1 cellular context compared by ENCODE assay signal in the genomic region with DNA sequence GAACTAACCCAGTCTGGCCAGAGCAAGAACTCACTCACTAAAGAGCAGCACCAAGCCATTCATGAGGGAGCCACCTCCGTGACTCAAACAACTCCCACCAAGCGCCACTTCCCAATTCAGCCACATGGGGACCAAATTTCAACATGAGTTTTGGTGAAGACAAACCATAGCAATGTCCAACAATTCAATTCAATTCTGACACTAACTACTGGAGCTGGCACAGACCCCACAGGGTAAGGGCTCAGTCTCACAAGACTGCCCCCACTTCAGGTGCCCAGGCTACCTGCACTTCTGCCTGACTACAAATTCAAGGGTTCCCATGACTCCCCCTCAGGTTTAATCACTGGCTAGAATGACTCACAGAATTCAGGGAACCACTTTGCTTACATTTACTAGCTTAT.
A peak's percentile ranks its signal among the peaks of the same experiment; 100 is the strongest.
TF ChIP-seq lines count a peak whose summit lies in the region.

No MANE protein-coding gene starts in this region.

TF ChIP-seq in K562, 482 proteins besides CTCF, POLR2A, EP300 and RAD21 (continued from another document and continues in another):
- TF ChIP-seq, protein P1, sequence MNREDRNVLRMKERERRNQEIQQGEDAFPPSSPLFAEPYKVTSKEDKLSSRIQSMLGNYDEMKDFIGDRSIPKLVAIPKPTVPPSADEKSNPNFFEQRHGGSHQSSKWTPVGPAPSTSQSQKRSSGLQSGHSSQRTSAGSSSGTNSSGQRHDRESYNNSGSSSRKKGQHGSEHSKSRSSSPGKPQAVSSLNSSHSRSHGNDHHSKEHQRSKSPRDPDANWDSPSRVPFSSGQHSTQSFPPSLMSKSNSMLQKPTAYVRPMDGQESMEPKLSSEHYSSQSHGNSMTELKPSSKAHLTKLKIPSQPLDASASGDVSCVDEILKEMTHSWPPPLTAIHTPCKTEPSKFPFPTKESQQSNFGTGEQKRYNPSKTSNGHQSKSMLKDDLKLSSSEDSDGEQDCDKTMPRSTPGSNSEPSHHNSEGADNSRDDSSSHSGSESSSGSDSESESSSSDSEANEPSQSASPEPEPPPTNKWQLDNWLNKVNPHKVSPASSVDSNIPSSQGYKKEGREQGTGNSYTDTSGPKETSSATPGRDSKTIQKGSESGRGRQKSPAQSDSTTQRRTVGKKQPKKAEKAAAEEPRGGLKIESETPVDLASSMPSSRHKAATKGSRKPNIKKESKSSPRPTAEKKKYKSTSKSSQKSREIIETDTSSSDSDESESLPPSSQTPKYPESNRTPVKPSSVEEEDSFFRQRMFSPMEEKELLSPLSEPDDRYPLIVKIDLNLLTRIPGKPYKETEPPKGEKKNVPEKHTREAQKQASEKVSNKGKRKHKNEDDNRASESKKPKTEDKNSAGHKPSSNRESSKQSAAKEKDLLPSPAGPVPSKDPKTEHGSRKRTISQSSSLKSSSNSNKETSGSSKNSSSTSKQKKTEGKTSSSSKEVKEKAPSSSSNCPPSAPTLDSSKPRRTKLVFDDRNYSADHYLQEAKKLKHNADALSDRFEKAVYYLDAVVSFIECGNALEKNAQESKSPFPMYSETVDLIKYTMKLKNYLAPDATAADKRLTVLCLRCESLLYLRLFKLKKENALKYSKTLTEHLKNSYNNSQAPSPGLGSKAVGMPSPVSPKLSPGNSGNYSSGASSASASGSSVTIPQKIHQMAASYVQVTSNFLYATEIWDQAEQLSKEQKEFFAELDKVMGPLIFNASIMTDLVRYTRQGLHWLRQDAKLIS (CRISPR knock-in tag; IDR thresholded peaks at IDR 0.05): no peak
- TF ChIP-seq YY1 (IDR thresholded peaks at IDR 0.05; ENCODE audit: borderline replicate concordance in 1 of 3, control insufficient read depth in 1 of 3, extremely low read depth in 1 of 3, insufficient read depth in 3 of 3, insufficient read length in 1 of 3, insufficient replicate concordance in 2 of 3, low read depth in 1 of 3, low read length in 2 of 3): peak in 1 of 3 experiments; percentile 13
- TF ChIP-seq DPF2 (IDR thresholded peaks at IDR 0.05): 0 out of 2 replicates have a peak, but pooled peaks have one; percentile 49
- TF ChIP-seq, protein P2, sequence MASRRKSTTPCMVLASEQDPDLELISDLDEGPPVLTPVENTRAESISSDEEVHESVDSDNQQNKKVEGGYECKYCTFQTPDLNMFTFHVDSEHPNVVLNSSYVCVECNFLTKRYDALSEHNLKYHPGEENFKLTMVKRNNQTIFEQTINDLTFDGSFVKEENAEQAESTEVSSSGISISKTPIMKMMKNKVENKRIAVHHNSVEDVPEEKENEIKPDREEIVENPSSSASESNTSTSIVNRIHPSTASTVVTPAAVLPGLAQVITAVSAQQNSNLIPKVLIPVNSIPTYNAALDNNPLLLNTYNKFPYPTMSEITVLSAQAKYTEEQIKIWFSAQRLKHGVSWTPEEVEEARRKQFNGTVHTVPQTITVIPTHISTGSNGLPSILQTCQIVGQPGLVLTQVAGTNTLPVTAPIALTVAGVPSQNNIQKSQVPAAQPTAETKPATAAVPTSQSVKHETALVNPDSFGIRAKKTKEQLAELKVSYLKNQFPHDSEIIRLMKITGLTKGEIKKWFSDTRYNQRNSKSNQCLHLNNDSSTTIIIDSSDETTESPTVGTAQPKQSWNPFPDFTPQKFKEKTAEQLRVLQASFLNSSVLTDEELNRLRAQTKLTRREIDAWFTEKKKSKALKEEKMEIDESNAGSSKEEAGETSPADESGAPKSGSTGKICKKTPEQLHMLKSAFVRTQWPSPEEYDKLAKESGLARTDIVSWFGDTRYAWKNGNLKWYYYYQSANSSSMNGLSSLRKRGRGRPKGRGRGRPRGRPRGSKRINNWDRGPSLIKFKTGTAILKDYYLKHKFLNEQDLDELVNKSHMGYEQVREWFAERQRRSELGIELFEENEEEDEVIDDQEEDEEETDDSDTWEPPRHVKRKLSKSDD (conservative IDR thresholded peaks at IDR 0.05; ENCODE audit: low read length): no peak
- TF ChIP-seq, protein P3, sequence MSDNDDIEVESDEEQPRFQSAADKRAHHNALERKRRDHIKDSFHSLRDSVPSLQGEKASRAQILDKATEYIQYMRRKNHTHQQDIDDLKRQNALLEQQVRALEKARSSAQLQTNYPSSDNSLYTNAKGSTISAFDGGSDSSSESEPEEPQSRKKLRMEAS (CRISPR knock-in tag; IDR thresholded peaks at IDR 0.05): 0 out of 2 replicates have a peak, but pooled peaks have one; percentile 17
- no peak for TF ChIP-seq ZC3H11A (IDR thresholded peaks at IDR 0.05; ENCODE audit: low read depth, low read length)
- no peak for TF ChIP-seq HMGN3 (IDR thresholded peaks at IDR 0.05; ENCODE audit: borderline replicate concordance, extremely low read depth, insufficient read length, low read depth, low read length)
- TF ChIP-seq SP2 (IDR thresholded peaks at IDR 0.05; ENCODE audit: extremely low read depth, low read depth, low read length, poor library complexity, severe bottlenecking): no peak
- TF ChIP-seq, protein P4, sequence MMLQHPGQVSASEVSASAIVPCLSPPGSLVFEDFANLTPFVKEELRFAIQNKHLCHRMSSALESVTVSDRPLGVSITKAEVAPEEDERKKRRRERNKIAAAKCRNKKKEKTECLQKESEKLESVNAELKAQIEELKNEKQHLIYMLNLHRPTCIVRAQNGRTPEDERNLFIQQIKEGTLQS (IDR thresholded peaks at IDR 0.05): peak; percentile 63
- TF ChIP-seq, protein P4 (CRISPR knock-in tag; conservative IDR thresholded peaks at IDR 0.05): no peak
- TF ChIP-seq, protein P5, sequence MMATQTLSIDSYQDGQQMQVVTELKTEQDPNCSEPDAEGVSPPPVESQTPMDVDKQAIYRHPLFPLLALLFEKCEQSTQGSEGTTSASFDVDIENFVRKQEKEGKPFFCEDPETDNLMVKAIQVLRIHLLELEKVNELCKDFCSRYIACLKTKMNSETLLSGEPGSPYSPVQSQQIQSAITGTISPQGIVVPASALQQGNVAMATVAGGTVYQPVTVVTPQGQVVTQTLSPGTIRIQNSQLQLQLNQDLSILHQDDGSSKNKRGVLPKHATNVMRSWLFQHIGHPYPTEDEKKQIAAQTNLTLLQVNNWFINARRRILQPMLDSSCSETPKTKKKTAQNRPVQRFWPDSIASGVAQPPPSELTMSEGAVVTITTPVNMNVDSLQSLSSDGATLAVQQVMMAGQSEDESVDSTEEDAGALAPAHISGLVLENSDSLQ (IDR thresholded peaks at IDR 0.05): no peak
- TF ChIP-seq, protein P6, sequence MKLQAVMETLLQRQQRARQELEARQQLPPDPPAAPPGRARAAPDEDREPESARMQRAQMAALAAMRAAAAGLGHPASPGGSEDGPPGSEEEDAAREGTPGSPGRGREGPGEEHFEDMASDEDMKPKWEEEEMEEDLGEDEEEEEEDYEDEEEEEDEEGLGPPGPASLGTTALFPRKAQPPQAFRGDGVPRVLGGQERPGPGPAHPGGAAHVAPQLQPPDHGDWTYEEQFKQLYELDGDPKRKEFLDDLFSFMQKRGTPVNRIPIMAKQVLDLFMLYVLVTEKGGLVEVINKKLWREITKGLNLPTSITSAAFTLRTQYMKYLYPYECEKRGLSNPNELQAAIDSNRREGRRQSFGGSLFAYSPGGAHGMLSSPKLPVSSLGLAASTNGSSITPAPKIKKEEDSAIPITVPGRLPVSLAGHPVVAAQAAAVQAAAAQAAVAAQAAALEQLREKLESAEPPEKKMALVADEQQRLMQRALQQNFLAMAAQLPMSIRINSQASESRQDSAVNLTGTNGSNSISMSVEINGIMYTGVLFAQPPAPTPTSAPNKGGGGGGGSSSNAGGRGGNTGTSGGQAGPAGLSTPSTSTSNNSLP (IDR thresholded peaks at IDR 0.05; ENCODE audit: borderline replicate concordance, low read depth, low read length): 0 out of 2 replicates have a peak, but pooled peaks have one; percentile 45
- TF ChIP-seq ZNF263 (CRISPR knock-in tag; IDR thresholded peaks at IDR 0.05; ENCODE audit: borderline replicate concordance): no peak
- no peak for TF ChIP-seq ZNF146 (CRISPR knock-in tag; IDR thresholded peaks at IDR 0.05; ENCODE audit: unreplicated experiment)
- TF ChIP-seq, protein P7, sequence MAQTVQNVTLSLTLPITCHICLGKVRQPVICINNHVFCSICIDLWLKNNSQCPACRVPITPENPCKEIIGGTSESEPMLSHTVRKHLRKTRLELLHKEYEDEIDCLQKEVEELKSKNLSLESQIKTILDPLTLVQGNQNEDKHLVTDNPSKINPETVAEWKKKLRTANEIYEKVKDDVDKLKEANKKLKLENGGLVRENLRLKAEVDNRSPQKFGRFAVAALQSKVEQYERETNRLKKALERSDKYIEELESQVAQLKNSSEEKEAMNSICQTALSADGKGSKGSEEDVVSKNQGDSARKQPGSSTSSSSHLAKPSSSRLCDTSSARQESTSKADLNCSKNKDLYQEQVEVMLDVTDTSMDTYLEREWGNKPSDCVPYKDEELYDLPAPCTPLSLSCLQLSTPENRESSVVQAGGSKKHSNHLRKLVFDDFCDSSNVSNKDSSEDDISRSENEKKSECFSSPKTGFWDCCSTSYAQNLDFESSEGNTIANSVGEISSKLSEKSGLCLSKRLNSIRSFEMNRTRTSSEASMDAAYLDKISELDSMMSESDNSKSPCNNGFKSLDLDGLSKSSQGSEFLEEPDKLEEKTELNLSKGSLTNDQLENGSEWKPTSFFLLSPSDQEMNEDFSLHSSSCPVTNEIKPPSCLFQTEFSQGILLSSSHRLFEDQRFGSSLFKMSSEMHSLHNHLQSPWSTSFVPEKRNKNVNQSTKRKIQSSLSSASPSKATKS (CRISPR knock-in tag; IDR thresholded peaks at IDR 0.05): no peak
- peak; percentile 22 for TF ChIP-seq RFX1 (IDR thresholded peaks at IDR 0.05)
- TF ChIP-seq JUNB (CRISPR knock-in tag; conservative IDR thresholded peaks at IDR 0.05): no peak
- no peak for TF ChIP-seq FOXA3 (CRISPR knock-in tag; conservative IDR thresholded peaks at IDR 0.05 in 1 of 2, IDR thresholded peaks at IDR 0.05 in 1 of 2)
- TF ChIP-seq, protein P8, sequence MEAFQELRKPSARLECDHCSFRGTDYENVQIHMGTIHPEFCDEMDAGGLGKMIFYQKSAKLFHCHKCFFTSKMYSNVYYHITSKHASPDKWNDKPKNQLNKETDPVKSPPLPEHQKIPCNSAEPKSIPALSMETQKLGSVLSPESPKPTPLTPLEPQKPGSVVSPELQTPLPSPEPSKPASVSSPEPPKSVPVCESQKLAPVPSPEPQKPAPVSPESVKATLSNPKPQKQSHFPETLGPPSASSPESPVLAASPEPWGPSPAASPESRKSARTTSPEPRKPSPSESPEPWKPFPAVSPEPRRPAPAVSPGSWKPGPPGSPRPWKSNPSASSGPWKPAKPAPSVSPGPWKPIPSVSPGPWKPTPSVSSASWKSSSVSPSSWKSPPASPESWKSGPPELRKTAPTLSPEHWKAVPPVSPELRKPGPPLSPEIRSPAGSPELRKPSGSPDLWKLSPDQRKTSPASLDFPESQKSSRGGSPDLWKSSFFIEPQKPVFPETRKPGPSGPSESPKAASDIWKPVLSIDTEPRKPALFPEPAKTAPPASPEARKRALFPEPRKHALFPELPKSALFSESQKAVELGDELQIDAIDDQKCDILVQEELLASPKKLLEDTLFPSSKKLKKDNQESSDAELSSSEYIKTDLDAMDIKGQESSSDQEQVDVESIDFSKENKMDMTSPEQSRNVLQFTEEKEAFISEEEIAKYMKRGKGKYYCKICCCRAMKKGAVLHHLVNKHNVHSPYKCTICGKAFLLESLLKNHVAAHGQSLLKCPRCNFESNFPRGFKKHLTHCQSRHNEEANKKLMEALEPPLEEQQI (IDR thresholded peaks at IDR 0.05): no peak
- no peak for TF ChIP-seq JUN (IDR thresholded peaks at IDR 0.05; ENCODE audit: borderline replicate concordance, low read depth, low read length)
- 0 out of 2 replicates have a peak, but pooled peaks have one; percentile 61 for TF ChIP-seq JUN (CRISPR knock-in tag; IDR thresholded peaks at IDR 0.05; ENCODE audit: borderline replicate concordance)
- no peak for TF ChIP-seq TCF3 (CRISPR knock-in tag; IDR thresholded peaks at IDR 0.05)
- TF ChIP-seq MIER1 (IDR thresholded peaks at IDR 0.05; ENCODE audit: low read depth): no peak
- no peak for TF ChIP-seq NCOA2 (IDR thresholded peaks at IDR 0.05; ENCODE audit: partially characterized antibody in 2 of 2)
- TF ChIP-seq XRCC5 (IDR thresholded peaks at IDR 0.05; ENCODE audit: low read depth, low read length): no peak
- TF ChIP-seq SMARCE1 (IDR thresholded peaks at IDR 0.05): peak; percentile 57
- no peak for TF ChIP-seq CREM (IDR thresholded peaks at IDR 0.05; ENCODE audit: low read depth)
- TF ChIP-seq NFE2 (IDR thresholded peaks at IDR 0.05; ENCODE audit: low read depth): no peak
- peak; percentile 31; the same call in 1 of the 2 replicates for TF ChIP-seq EHMT2 (IDR thresholded peaks at IDR 0.05)
- TF ChIP-seq, protein P9, sequence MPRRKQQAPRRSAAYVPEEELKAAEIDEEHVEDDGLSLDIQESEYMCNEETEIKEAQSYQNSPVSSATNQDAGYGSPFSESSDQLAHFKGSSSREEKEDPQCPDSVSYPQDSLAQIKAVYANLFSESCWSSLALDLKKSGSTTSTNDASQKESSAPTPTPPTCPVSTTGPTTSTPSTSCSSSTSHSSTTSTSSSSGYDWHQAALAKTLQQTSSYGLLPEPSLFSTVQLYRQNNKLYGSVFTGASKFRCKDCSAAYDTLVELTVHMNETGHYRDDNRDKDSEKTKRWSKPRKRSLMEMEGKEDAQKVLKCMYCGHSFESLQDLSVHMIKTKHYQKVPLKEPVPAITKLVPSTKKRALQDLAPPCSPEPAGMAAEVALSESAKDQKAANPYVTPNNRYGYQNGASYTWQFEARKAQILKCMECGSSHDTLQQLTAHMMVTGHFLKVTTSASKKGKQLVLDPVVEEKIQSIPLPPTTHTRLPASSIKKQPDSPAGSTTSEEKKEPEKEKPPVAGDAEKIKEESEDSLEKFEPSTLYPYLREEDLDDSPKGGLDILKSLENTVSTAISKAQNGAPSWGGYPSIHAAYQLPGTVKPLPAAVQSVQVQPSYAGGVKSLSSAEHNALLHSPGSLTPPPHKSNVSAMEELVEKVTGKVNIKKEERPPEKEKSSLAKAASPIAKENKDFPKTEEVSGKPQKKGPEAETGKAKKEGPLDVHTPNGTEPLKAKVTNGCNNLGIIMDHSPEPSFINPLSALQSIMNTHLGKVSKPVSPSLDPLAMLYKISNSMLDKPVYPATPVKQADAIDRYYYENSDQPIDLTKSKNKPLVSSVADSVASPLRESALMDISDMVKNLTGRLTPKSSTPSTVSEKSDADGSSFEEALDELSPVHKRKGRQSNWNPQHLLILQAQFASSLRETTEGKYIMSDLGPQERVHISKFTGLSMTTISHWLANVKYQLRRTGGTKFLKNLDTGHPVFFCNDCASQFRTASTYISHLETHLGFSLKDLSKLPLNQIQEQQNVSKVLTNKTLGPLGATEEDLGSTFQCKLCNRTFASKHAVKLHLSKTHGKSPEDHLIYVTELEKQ (CRISPR knock-in tag; IDR thresholded peaks at IDR 0.05): no peak
- TF ChIP-seq LARP7 (IDR thresholded peaks at IDR 0.05): no peak
- no peak for TF ChIP-seq POLR2G (IDR thresholded peaks at IDR 0.05; ENCODE audit: low read depth, low read length)
